ENCODE assay signal across 11 cellular contexts in the genomic region with DNA sequence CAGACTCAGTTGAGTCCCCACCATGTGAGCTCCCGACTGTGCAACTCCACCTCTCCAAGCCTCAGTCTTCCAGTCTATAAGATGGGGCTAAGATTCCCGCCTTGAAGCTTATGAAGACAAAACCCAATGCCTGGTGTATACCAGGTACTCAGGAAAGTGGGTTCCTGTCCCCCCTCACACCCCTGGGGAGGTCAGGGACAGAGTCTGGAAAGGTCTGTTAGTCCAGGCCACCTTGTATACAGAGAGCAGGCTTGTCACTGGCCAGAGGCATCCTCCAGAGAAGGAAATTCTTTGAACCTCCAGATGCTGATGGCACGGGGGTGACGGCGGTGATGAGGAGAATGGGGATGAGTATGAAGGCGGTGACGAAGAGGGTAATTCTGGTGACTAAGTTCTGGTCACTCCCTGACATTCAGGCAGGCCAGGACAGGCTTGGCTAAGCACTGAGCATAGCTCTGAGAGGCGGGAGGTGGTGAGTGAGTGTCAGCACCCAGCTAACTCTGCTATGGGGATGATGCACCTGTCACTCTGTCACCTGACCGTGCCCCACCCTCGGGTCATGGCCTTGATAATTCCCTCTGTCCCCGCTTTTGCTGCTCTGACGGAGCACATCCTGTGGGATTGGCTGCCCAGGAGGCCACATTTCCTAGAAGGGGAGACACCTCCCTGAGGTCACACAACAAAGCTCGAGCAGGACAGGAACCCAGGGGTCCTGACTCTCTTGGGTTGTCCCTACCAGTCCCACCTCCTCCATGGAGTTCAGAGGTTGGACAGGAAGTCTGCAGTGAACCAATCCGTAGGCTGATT. TPM values are rescaled to one million over a fixed set of nuclear protein-coding genes. Genes with fewer than 3 reads are reported as not detected.
A peak's percentile ranks its signal among the peaks of the same experiment; 100 is the strongest.
DNase-seq lines count a peak whose midpoint lies in the region; ATAC-seq, FAIRE-seq and TF ChIP-seq lines count a peak whose summit lies in the region.
"Had no signal": no experiment of that assay in that cellular context is flagged by ENCODE, and none has a peak within 500 bp of the region (broad histone marks: within the 10 kb centered on the region; RNA-seq: fewer than 3 reads in every experiment).

No MANE protein-coding gene starts in this region.

- TF ChIP-seq CTCF in HepG2 (CRISPR knock-in tag; IDR thresholded peaks at IDR 0.05): no peak

- H3K4me2 ChIP-seq in GM23248 (ENCODE audit: unreplicated experiment) (no peak overlapping the region), HepG2 (ENCODE audit: low read depth, low read length) (0 out of 2 replicates have a peak overlapping the region, but pooled peaks have one; percentile 8)

- no peak overlapping the region for H3K9ac ChIP-seq in GM23248
- H3K9ac ChIP-seq in HepG2 (ENCODE audit: insufficient read depth, low read depth, low read length): no peak overlapping the region

- H3K36me3 ChIP-seq in GM23248 (ENCODE audit: low read depth) (no peaks in the 10 kb centered on the region), HepG2 (replicated peaks in 1 of 2; ENCODE audit: control insufficient read depth in 1 of 2, insufficient read depth in 2 of 2, low read length in 2 of 2) (no peaks in the 10 kb centered on the region)

- no peaks in the 10 kb centered on the region for H3K4me1 Mint-ChIP-seq in activated naive CD8-positive, alpha-beta T cell treated with anti-CD3 and anti-CD28 coated beads, Interleukin-2, amount 50 U/mL, for 24 hours

- peak; percentile 55 for DNase-seq in ACHN
- DNase-seq in GM23248: peak; percentile 54
- no peak for DNase-seq in activated naive CD8-positive, alpha-beta T cell treated with anti-CD3 and anti-CD28 coated beads, Interleukin-2, amount 50 U/mL, for 24 hours
- no peak for DNase-seq in HepG2 (ENCODE audit: low spot score)
- no peak for DNase-seq in stimulated activated naive CD4-positive, alpha-beta T cell treated with Interleukin-2 at 50 U/mL for 16 hours (lab: John Stamatoyannopoulos, UW)
- no peak for DNase-seq in hypothalamus (lab: John Stamatoyannopoulos, UW)
- DNase-seq: occipital lobe had no signal

- no TSS peak for BruUV-seq in HepG2 (replicated peaks; lab: Mats Ljungman, UMichigan)

- TF ChIP-seq RAD21 in HepG2 (CRISPR knock-in tag; IDR thresholded peaks at IDR 0.05): no peak

- H3K79me2 ChIP-seq in GM23248 (ENCODE audit: insufficient read depth) (no peaks in the 10 kb centered on the region), HepG2 (ENCODE audit: insufficient read depth, low read length) (no peaks in the 10 kb centered on the region)

- no peak for TF ChIP-seq POLR2A in HepG2 (IDR thresholded peaks at IDR 0.05; ENCODE audit: insufficient read depth in 1 of 2, low read depth in 2 of 2, low read length in 2 of 2)

- peaks cover 3% of the 10 kb centered on the region for H3K27me3 Mint-ChIP-seq in activated naive CD8-positive, alpha-beta T cell treated with anti-CD3 and anti-CD28 coated beads, Interleukin-2, amount 50 U/mL, for 24 hours

- H3K27me3 ChIP-seq in GM23248 (replicated peaks; ENCODE audit: insufficient read depth) (no peaks in the 10 kb centered on the region), HepG2 (ENCODE audit: control insufficient read depth in 1 of 2, insufficient read depth in 2 of 2, low read length in 2 of 2) (peaks cover 2 to 11% of the 10 kb centered on the region in 2 experiments; a peak in 3 of 5 replicates)

- CTCF ChIA-PET in HepG2 (lab: Yijun Ruan, JAX; ENCODE audit: low intra/inter-chr PET ratio, low total read pairs): no interaction called here

- no peaks in the 10 kb centered on the region for H3K36me3 Mint-ChIP-seq in activated naive CD8-positive, alpha-beta T cell treated with anti-CD3 and anti-CD28 coated beads, Interleukin-2, amount 50 U/mL, for 24 hours (ENCODE audit: low read depth)
- H3K36me3 Mint-ChIP-seq: CD8-positive, alpha-beta T cell had no signal

- in situ Hi-C loops in ACHN (cut with HindIII; ENCODE audit: low pct_ligation_motif_present, low pct_unique_long_range_greater_than_20kb, low sequenced_read_pairs): no loop called here
- in situ Hi-C loops in GM23248 (cut with MboI): no loop called here
- in situ Hi-C loops in HepG2 (cut with HindIII; ENCODE audit: extremely low pct_ligation_motif_present, low pct_unique_long_range_greater_than_20kb): no loop called here

- no peaks in the 10 kb centered on the region for H3F3A ChIP-seq in GM23248 (ENCODE audit: insufficient read depth)

- no peaks in the 10 kb centered on the region for H4K20me1 ChIP-seq in GM23248 (ENCODE audit: insufficient read depth)
- no peaks in the 10 kb centered on the region; the same call in 1 of the 2 replicates for H4K20me1 ChIP-seq in HepG2 (ENCODE audit: insufficient read depth, low read length)

- no peaks in the 10 kb centered on the region for H3K9me3 ChIP-seq in GM23248 (ENCODE audit: low read depth)
- H3K9me3 ChIP-seq in HepG2 (ENCODE audit: low read length): no peaks in the 10 kb centered on the region

- H2AFZ ChIP-seq in GM23248 (no peak overlapping the region), HepG2 (ENCODE audit: low read length) (no peak overlapping the region)

- H3K4me3 Mint-ChIP-seq in activated naive CD8-positive, alpha-beta T cell treated with anti-CD3 and anti-CD28 coated beads, Interleukin-2, amount 50 U/mL, for 24 hours: no peak overlapping the region
- H3K4me3 Mint-ChIP-seq: CD8-positive, alpha-beta T cell; dendritic cell treated with granulocyte-macrophage colony-stimulating factor and Interleukin-4, amounts not matched to agents 40 ng/mL and 50 ng/mL, for 4 days had no signal

- no peaks in the 10 kb centered on the region for H3K4me1 ChIP-seq in GM23248 (ENCODE audit: insufficient read depth)
- peaks cover 67% of the 10 kb centered on the region for H3K4me1 ChIP-seq in HepG2 (ENCODE audit: insufficient read depth, low read length)

- no peaks in the 10 kb centered on the region for H3K9me3 Mint-ChIP-seq in activated naive CD8-positive, alpha-beta T cell treated with anti-CD3 and anti-CD28 coated beads, Interleukin-2, amount 50 U/mL, for 24 hours
- H3K9me3 Mint-ChIP-seq: CD8-positive, alpha-beta T cell; dendritic cell treated with granulocyte-macrophage colony-stimulating factor and Interleukin-4, amounts not matched to agents 40 ng/mL and 50 ng/mL, for 4 days had no signal

- H3K4me3 ChIP-seq in GM23248 (no peak overlapping the region), HepG2 (replicated peaks in 1 of 3; ENCODE audit: insufficient read depth in 1 of 3, low read depth in 2 of 3, low read length in 3 of 3) (no peak overlapping the region)

- intact Hi-C loops in HepG2 (cut with micrococcal nuclease; ENCODE audit: unreplicated experiment): no loop called here

- H3K27ac ChIP-seq in GM23248 (no peak overlapping the region), HepG2 (ENCODE audit: extremely low read length, insufficient read depth, low read length) (no peak overlapping the region)

- FAIRE-seq in HepG2 (lab: Jason Lieb, UNC): no peak

- no peak overlapping the region for H3K27ac Mint-ChIP-seq in activated naive CD8-positive, alpha-beta T cell treated with anti-CD3 and anti-CD28 coated beads, Interleukin-2, amount 50 U/mL, for 24 hours
- H3K27ac Mint-ChIP-seq: CD8-positive, alpha-beta T cell; dendritic cell treated with granulocyte-macrophage colony-stimulating factor and Interleukin-4, amounts not matched to agents 40 ng/mL and 50 ng/mL, for 4 days had no signal

- H3K9me2 ChIP-seq in GM23248 (ENCODE audit: insufficient read depth): no peaks in the 10 kb centered on the region

- TF ChIP-seq EP300 in HepG2 (IDR thresholded peaks at IDR 0.05; ENCODE audit: low read depth in 2 of 2, low read length in 2 of 2): no peak
- TF ChIP-seq EP300 in HepG2 (CRISPR knock-in tag; IDR thresholded peaks at IDR 0.05; ENCODE audit: borderline replicate concordance): no peak

- 70 to 73% methylated on average over 14 of the region's 14 CpGs for WGBS in GM23248 (ENCODE audit: low coverage in 1 of 2, low lambda C conversion rate in 2 of 2, missing lambda C conversion rate in 2 of 2), 2 experiments
- 34% methylated on average over 10 of the region's 14 CpGs for WGBS in HepG2 (ENCODE audit: low lambda C conversion rate)

- ATAC-seq in activated naive CD8-positive, alpha-beta T cell treated with anti-CD3 and anti-CD28 coated beads, Interleukin-2, amount 50 U/mL, for 24 hours: peak; percentile 47
- ATAC-seq in HepG2: peak; percentile 10
- no peak for ATAC-seq in HG03378 (IDR thresholded peaks at IDR 0.05; ENCODE audit: unreplicated experiment)
- no peak for ATAC-seq in GM19324 (IDR thresholded peaks at IDR 0.05; ENCODE audit: low FRiP score, unreplicated experiment)
- ATAC-seq: CD8-positive, alpha-beta T cell had no signal

- POLR2A ChIA-PET in HepG2 (lab: Yijun Ruan, JAX): no interaction called here

TF ChIP-seq in HepG2, 621 proteins besides CTCF, POLR2A, EP300 and RAD21 (continues in another document):
- TF ChIP-seq FOXO1 (CRISPR knock-in tag; IDR thresholded peaks at IDR 0.05): 0 out of 2 replicates have a peak, but pooled peaks have one; percentile 9
- no peak for TF ChIP-seq ZNF260 (CRISPR knock-in tag; IDR thresholded peaks at IDR 0.05; ENCODE audit: borderline replicate concordance, low read depth)
- TF ChIP-seq CREM (IDR thresholded peaks at IDR 0.05): no peak
- no peak for TF ChIP-seq CREM (CRISPR knock-in tag; IDR thresholded peaks at IDR 0.05)

RNA-seq across cellular contexts. Expression of gene CSNK1E, which starts 30.9 kb away (rescaled TPM):
- 117 and 130 TPM in 2 replicates for total RNA-seq in GM23248 (2014; rRNA removed; shearing (Covaris generic))
- polyA plus RNA-seq in GM23248 (2016; fragmentation: Nextera tagmentation; extraction: Ambion mirVana) (46.9 and 48.1 TPM in 2 replicates), HepG2 (2011; rRNA removed) (129 and 152 TPM in 2 replicates)
- 19.8 and 34.7 TPM in 2 replicates for total RNA-seq in HepG2 (2016; rRNA removed; fragmentation: Illumina TruSeq; extraction: Trizol)
- 34.0 and 36.2 TPM in 2 replicates for total RNA-seq in HepG2 (2016; cell fraction: cytosol; rRNA removed; fragmentation: Illumina TruSeq; extraction: Trizol; ENCODE audit: low read depth)
- total RNA-seq in HepG2 (2016; cell fraction: insoluble cytoplasmic fraction; rRNA removed; fragmentation: Illumina TruSeq; extraction: Trizol): 18.0 and 33.5 TPM in 2 replicates
- total RNA-seq in HepG2 (2016; cell fraction: membrane; rRNA removed; fragmentation: Illumina TruSeq; extraction: Trizol): 53.9 and 59.1 TPM in 2 replicates
- 30.6 and 34.3 TPM in 2 replicates for total RNA-seq in HepG2 (2016; cell fraction: nucleus; rRNA removed; fragmentation: Illumina TruSeq; extraction: Trizol)
- 93.4 and 108 TPM in 2 replicates for polyA plus RNA-seq in HepG2 (2011; cell fraction: cytosol; rRNA removed)
- polyA plus RNA-seq in HepG2 (2011; cell fraction: nucleus; rRNA removed): 285 and 291 TPM in 2 replicates
- polyA plus RNA-seq in HepG2 (2012): 60.9 and 83.8 TPM in 2 replicates
- 40.2 and 42.9 TPM in 2 replicates for polyA plus RNA-seq in HepG2 (2016; cell fraction: cytosol; fragmentation: Illumina TruSeq; extraction: Trizol; ENCODE audit: low read depth)
- 27.5 and 37.1 TPM in 2 replicates for polyA plus RNA-seq in HepG2 (2016; cell fraction: insoluble cytoplasmic fraction; fragmentation: Illumina TruSeq; extraction: Trizol; ENCODE audit: low read depth)
- polyA plus RNA-seq in HepG2 (2016; cell fraction: membrane; fragmentation: Illumina TruSeq; extraction: Trizol; ENCODE audit: low read depth): 58.9 and 59.0 TPM in 2 replicates
- 67.4 and 77.3 TPM in 2 replicates for polyA plus RNA-seq in HepG2 (2016; cell fraction: nucleus; fragmentation: Illumina TruSeq; extraction: Trizol; ENCODE audit: insufficient read depth, low read depth)
- polyA minus RNA-seq in HepG2 (2011; rRNA and poly(A)+ RNA removed; ENCODE audit: low replicate concordance): 116 and 242 TPM in 2 replicates
- polyA minus RNA-seq in HepG2 (2011; cell fraction: cytosol; rRNA and poly(A)+ RNA removed): 54.0 and 54.3 TPM in 2 replicates
- 69.5 and 90.5 TPM in 2 replicates for polyA minus RNA-seq in HepG2 (2011; cell fraction: nucleus; rRNA and poly(A)+ RNA removed)

Comparison
In these comparisons a context has a peak if more than half of its experiments do, and no peak if none do; other contexts are left out.
1. DNase-seq: peak in ACHN (single experiment) and GM23248 (single experiment); none in activated naive CD8-positive, alpha-beta T cell treated with anti-CD3 and anti-CD28 coated beads, Interleukin-2, amount 50 U/mL, for 24 hours (single experiment), HepG2 (single experiment), stimulated activated naive CD4-positive, alpha-beta T cell treated with Interleukin-2 at 50 U/mL for 16 hours (single experiment) and hypothalamus (0 of 51).
2. ATAC-seq: peak in activated naive CD8-positive, alpha-beta T cell treated with anti-CD3 and anti-CD28 coated beads, Interleukin-2, amount 50 U/mL, for 24 hours (single experiment) and HepG2 (single experiment); none in HG03378 (single experiment) and GM19324 (single experiment).